In genomic region chr2:153004627-153005026, GRCh38 we compare ENCODE assay signal across 22 cellular contexts.
DNase-seq lines count a peak whose midpoint lies in the region; ATAC-seq and TF ChIP-seq lines count a peak whose summit lies in the region.
"Had no signal": no experiment of that assay in that cellular context is flagged by ENCODE, and none has a peak within 500 bp of the region (broad histone marks: within the 10 kb centered on the region; RNA-seq: fewer than 3 reads in every experiment).

No MANE protein-coding gene starts in this region.

- no peaks in the 10 kb centered on the region for H3K36me3 Mint-ChIP-seq in osteocyte (ENCODE audit: unreplicated experiment)

- no peak overlapping the region for H3K4me3 Mint-ChIP-seq in osteocyte (ENCODE audit: unreplicated experiment)
- H3K4me3 Mint-ChIP-seq: activated T-cell treated with anti-CD3 and anti-CD28 coated beads, Interleukin-2, amount 50 U/mL, for 24 hours had no signal

- no peaks in the 10 kb centered on the region for H3K4me1 Mint-ChIP-seq in osteocyte (ENCODE audit: unreplicated experiment)

- H3K9me3 Mint-ChIP-seq in osteocyte (ENCODE audit: unreplicated experiment) = no peaks in the 10 kb centered on the region
- H3K9me3 Mint-ChIP-seq: activated T-cell treated with anti-CD3 and anti-CD28 coated beads, Interleukin-2, amount 50 U/mL, for 24 hours had no signal

- TF ChIP-seq CTCF in osteocyte (IDR thresholded peaks at IDR 0.05) = no peak

- no peak for TF ChIP-seq POLR2A in erythroblast (IDR thresholded peaks at IDR 0.05; ENCODE audit: low read length)

- peak; percentile 63 for ATAC-seq in GM18511 (IDR thresholded peaks at IDR 0.05; ENCODE audit: unreplicated experiment)
- ATAC-seq in GM21576 (IDR thresholded peaks at IDR 0.05; ENCODE audit: unreplicated experiment) = peak; percentile 50
- ATAC-seq in HG03175 (IDR thresholded peaks at IDR 0.05; ENCODE audit: unreplicated experiment) = peak; percentile 52
- ATAC-seq: gastroesophageal sphincter, HCT116, lower lobe of right lung had no signal

- H3K27me3 Mint-ChIP-seq in osteocyte (ENCODE audit: unreplicated experiment) = no peaks in the 10 kb centered on the region
- H3K27me3 Mint-ChIP-seq: activated T-cell treated with anti-CD3 and anti-CD28 coated beads, Interleukin-2, amount 50 U/mL, for 24 hours had no signal

- DNase-seq in SK-N-DZ (ENCODE audit: low spot score) (peak; percentile 2), inferior parietal cortex (ENCODE audit: extremely low spot score) (no peak), osteocyte (ENCODE audit: extremely low spot score, unreplicated experiment) (no peak), HK-2 (ENCODE audit: unreplicated experiment) (no peak), erythroblast (lab: John Stamatoyannopoulos, UW) (no peak)
- DNase-seq: activated CD8-positive, alpha-beta memory T cell treated with anti-CD3 and anti-CD28 coated beads for 24 hours; activated T-cell treated with anti-CD3 and anti-CD28 coated beads, Interleukin-2, amount 50 U/mL, for 24 hours; C1 segment of cervical spinal cord; DND-41; effector memory CD4-positive, alpha-beta T cell; esophagus squamous epithelium; KG1; lower lobe of right lung; NCI-H2029; NCI-H345; Right ventricle myocardium superior; substantia nigra had no signal

- no peak overlapping the region for H3K27ac Mint-ChIP-seq in osteocyte (ENCODE audit: unreplicated experiment)
- H3K27ac Mint-ChIP-seq: activated T-cell treated with anti-CD3 and anti-CD28 coated beads, Interleukin-2, amount 50 U/mL, for 24 hours had no signal
